In genomic region chr17:45394913-45395568, GRCh38 we compare ENCODE assay signal across 8 cellular contexts. TPM values are rescaled to one million over a fixed set of nuclear protein-coding genes. Genes with fewer than 3 reads are reported as not detected.
DNase-seq lines count a peak whose midpoint lies in the region; ATAC-seq, FAIRE-seq and TF ChIP-seq lines count a peak whose summit lies in the region.

No MANE protein-coding gene starts in this region.

- peaks cover 6% of the 10 kb centered on the region for H3K36me3 Mint-ChIP-seq in natural killer cell

- intact Hi-C loops in natural killer cell (cut with micrococcal nuclease) (no loop called here), upper lobe of right lung (cut with DNase I) (no loop called here)

- H3K27ac Mint-ChIP-seq in natural killer cell, result peak overlapping the region in 1 of 2 donors; percentile 43

- TF ChIP-seq CTCF in AG04449 (IDR thresholded peaks at IDR 0.05; ENCODE audit: insufficient read depth, low read length, missing control alignments), result peak; percentile 81
- TF ChIP-seq CTCF in fibroblast of pulmonary artery (IDR thresholded peaks at IDR 0.05; ENCODE audit: low read length, missing control alignments), result peak; percentile 75
- TF ChIP-seq CTCF in natural killer cell (IDR thresholded peaks at IDR 0.05), result peak; percentile 55
- peak; percentile 68 for TF ChIP-seq CTCF in upper lobe of right lung (IDR thresholded peaks at IDR 0.05)

- no peaks in the 10 kb centered on the region for H3K27me3 ChIP-seq in upper lobe of right lung

- ATAC-seq in natural killer cell, result peak; percentile 55 to 78 (median 69)
- peak; percentile 79 for ATAC-seq in upper lobe of right lung

- no peaks in the 10 kb centered on the region for H3K9me3 ChIP-seq in upper lobe of right lung

- no peaks in the 10 kb centered on the region for H3K27me3 Mint-ChIP-seq in natural killer cell (ENCODE audit: low read depth in 2 of 2)

- peak; percentile 55 for FAIRE-seq in GM18507 (lab: Jason Lieb, UNC)

- H3K4me3 Mint-ChIP-seq in natural killer cell, result no peak overlapping the region

- peaks cover 16 to 25% of the 10 kb centered on the region in 2 donors for H3K4me1 Mint-ChIP-seq in natural killer cell

- CTCF ChIA-PET in AG04449 (lab: Yijun Ruan, JAX), result interaction anchor here (0.8 to 19.3 kb wide), 30 partner anchors 9 to 457 kb away, joined by 3 to 828 read pairs (median 6); partner anchors contain the start of genes ACBD4 and MAP3K14

- H3K4me3 ChIP-seq in AG04449 (ENCODE audit: low read depth, low read length) (peak overlapping the region; percentile 51), fibroblast of pulmonary artery (replicated peaks; ENCODE audit: low read depth, low read length) (peak overlapping the region; percentile 12), upper lobe of right lung (no peak overlapping the region)

- no peaks in the 10 kb centered on the region for H3K9me3 Mint-ChIP-seq in natural killer cell

- no peak for DNase-seq in AG04449 (ENCODE audit: low read depth, low spot score)
- DNase-seq in GM18507 (ENCODE audit: extremely low spot score, insufficient read length, low read depth), result peak; percentile 67
- DNase-seq in NCI-H524 treated with DMSO at 0.1 percent for 48 hours (lab: John Stamatoyannopoulos, UW), result peak; percentile 15
- peak; percentile 39 for DNase-seq in activated CD8-positive, alpha-beta memory T cell treated with anti-CD3 and anti-CD28 coated beads, Interleukin-2, amount 50 U/mL, for 4 hours
- DNase-seq in fibroblast of pulmonary artery (ENCODE audit: low read depth), result peak; percentile 93
- no peak for DNase-seq in natural killer cell
- peak; percentile 75 for DNase-seq in upper lobe of right lung
- DNase-seq in NCI-H2227 (lab: John Stamatoyannopoulos, UW; ENCODE audit: unreplicated experiment), result no peak

- H3K36me3 ChIP-seq in upper lobe of right lung, result peaks cover 59% of the 10 kb centered on the region

- POLR2A ChIA-PET in AG04449 (lab: Yijun Ruan, JAX), result no interaction called here

- no peak overlapping the region for H3K27ac ChIP-seq in upper lobe of right lung

- H3K4me1 ChIP-seq in upper lobe of right lung, result no peaks in the 10 kb centered on the region

RNA-seq across cellular contexts. Expression of gene ARHGAP27, which starts 37.6 kb away (rescaled TPM):
- total RNA-seq in natural killer cell, result 100 to 1,000 TPM; 125 to 141 (median 126) TPM
- total RNA-seq in upper lobe of right lung, result 73.8 TPM

Comparison
In these comparisons a context has a peak if more than half of its experiments do, and no peak if none do; other contexts are left out.
1. DNase-seq: peak in GM18507 (single experiment), NCI-H524 treated with DMSO at 0.1 percent for 48 hours (single experiment), activated CD8-positive, alpha-beta memory T cell treated with anti-CD3 and anti-CD28 coated beads, Interleukin-2, amount 50 U/mL, for 4 hours (single experiment), fibroblast of pulmonary artery (single experiment) and upper lobe of right lung (single experiment); none in AG04449 (single experiment), natural killer cell (single experiment) and NCI-H2227 (single experiment).
2. Peak in every context shown above with its lines, with median percentiles within 50 percentile points of each other: CTCF ChIP-seq.